18 cellular contexts compared by ENCODE assay signal in genomic region chr6:39396854-39397253, GRCh38.
"Had no signal": no experiment of that assay in that cellular context is flagged by ENCODE, and none has a peak within 500 bp of the region (broad histone marks: within the 10 kb centered on the region; RNA-seq: fewer than 3 reads in every experiment).

No MANE protein-coding gene starts in this region.

- DNase-seq: colonic mucosa; cortex of kidney; dermis blood vessel endothelial cell; dorsolateral prefrontal cortex; effector CD4-positive, alpha-beta T cell; effector CD8-positive, alpha-beta T cell; effector memory CD4-positive, alpha-beta T cell; effector memory CD8-positive, alpha-beta T cell; endodermal cell; erythroblast; esophagus squamous epithelium; foreskin fibroblast; foreskin keratinocyte; foreskin melanocyte; gastrocnemius medialis; glutamatergic neuron; heart left ventricle; heart right ventricle had no signal
